ENCODE assay signal across 8 cellular contexts in the genomic region with DNA sequence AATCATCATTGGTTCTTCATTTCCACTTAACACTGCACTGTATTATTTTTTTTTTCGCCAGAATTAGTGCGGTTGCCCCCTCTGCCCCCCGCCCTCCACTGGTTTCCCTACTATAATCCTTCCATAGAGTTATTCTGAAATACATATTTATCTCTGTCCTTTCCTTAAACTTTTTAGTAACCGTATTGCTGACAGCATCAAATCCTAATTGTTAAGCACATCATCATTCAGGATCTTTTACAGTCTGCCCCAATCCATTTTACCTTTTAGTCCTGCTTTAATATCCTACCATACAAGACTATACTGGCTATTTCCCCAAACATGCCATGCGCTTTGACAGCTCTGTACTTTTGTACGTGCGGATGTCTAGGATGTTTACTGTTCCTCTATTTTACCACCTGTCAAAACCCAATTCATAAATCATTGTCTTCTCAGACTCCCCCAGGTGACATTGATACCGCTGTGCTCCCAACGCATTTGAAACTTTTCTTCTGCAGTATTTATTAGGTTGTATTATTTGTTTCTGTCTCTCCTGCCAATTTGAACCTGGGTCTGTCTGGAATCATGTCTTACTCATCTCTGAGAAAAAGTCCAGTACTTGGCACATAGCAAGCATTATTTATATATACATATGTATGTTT. TPM values are rescaled to one million over a fixed set of nuclear protein-coding genes. Genes with fewer than 3 reads are reported as not detected.
A peak's percentile ranks its signal among the peaks of the same experiment; 100 is the strongest.
DNase-seq lines count a peak whose midpoint lies in the region; ATAC-seq, FAIRE-seq and TF ChIP-seq lines count a peak whose summit lies in the region.

No MANE protein-coding gene starts in this region.

- TF ChIP-seq RAD21 in H1 (IDR thresholded peaks at IDR 0.05 in 1 of 2, conservative IDR thresholded peaks at IDR 0.05 in 1 of 2; ENCODE audit: low read depth in 2 of 2, low read length in 2 of 2) = no peak

- peaks cover 5% of the 10 kb centered on the region for H3K23me2 ChIP-seq in H1 (ENCODE audit: low read depth, low read length)

- H3K14ac ChIP-seq in H1 (ENCODE audit: insufficient read length) = no peak overlapping the region

- H3K4me3 ChIP-seq in OCI-LY7 (ENCODE audit: low read depth, low read length, poor library complexity, severe bottlenecking) = peak overlapping the region; percentile 89
- H3K4me3 ChIP-seq in H1 (ENCODE audit: extremely low read depth in 1 of 4, insufficient read depth in 2 of 4, low read depth in 3 of 4, low read length in 4 of 4) = peak overlapping the region; percentile 93 to 97 (median 96)

- H2BK15ac ChIP-seq in H1 (ENCODE audit: low read length) = no peak overlapping the region

- peak overlapping the region; percentile 92 to 97 (median 95); a peak in 5 of 7 replicates for H3K9ac ChIP-seq in H1 (replicated peaks in 1 of 4; ENCODE audit: extremely low read depth in 1 of 4, low read depth in 3 of 4, low read length in 3 of 4)

- H2BK120ac ChIP-seq in H1 (replicated peaks; ENCODE audit: low read depth, low read length) = no peak overlapping the region

- no peak for TF ChIP-seq EP300 in H1 (IDR thresholded peaks at IDR 0.05; ENCODE audit: borderline replicate concordance in 1 of 2, low read depth in 2 of 2, low read length in 2 of 2)

- peak overlapping the region; percentile 79 for H3K27ac ChIP-seq in OCI-LY7 (ENCODE audit: low read depth, low read length, poor library complexity, severe bottlenecking)
- H3K27ac ChIP-seq in H1 (ENCODE audit: low read depth, low read length) = no peak overlapping the region

- POLR2A ChIA-PET in activated CD4-positive, alpha-beta T cell treated with anti-CD3 and anti-CD28 coated beads, Interleukin-2, amount 10 ng/mL, durations not matched to agents 7 days and 5 days (lab: Charles Lee) = no interaction called here
- POLR2A ChIA-PET in OCI-LY7 (lab: Charles Lee) (interaction anchor here (0.5 to 1.4 kb wide), 6 partner anchors 13 to 306 kb away, joined by 3 to 4 read pairs (median 3); partner anchors contain the start of gene ITPR2), H1 (lab: Charles Lee; ENCODE audit: partially characterized antibody) (interaction anchor here (0.7 to 1.2 kb wide), 8 partner anchors 16 to 394 kb away, joined by 3 to 4 read pairs (median 4); partner anchors contain the start of genes BMAL2, ITPR2, MED21 and TM7SF3)

- no peak overlapping the region for H4K5ac ChIP-seq in H1 (ENCODE audit: insufficient read length, low read depth, low read length)

- H4K8ac ChIP-seq in H1 (ENCODE audit: extremely low read depth, insufficient read depth, low read length) = no peak overlapping the region

- no peaks in the 10 kb centered on the region; the same call in 1 of the 2 replicates for H3K9me3 ChIP-seq in OCI-LY7 (ENCODE audit: low read length)
- H3K9me3 ChIP-seq in H1 (ENCODE audit: insufficient read depth in 2 of 2, low read depth in 1 of 2, low read length in 1 of 2) = no peaks in the 10 kb centered on the region

- no peak overlapping the region for H2BK12ac ChIP-seq in H1 (ENCODE audit: low read depth, low read length)

- no peak for TF ChIP-seq POLR2A in H1 (IDR thresholded peaks at IDR 0.05; ENCODE audit: control extremely low read depth in 1 of 2, low read depth in 2 of 2, low read length in 2 of 2)

- H3K4ac ChIP-seq in H1 (replicated peaks; ENCODE audit: insufficient read length, low read depth, low read length) = no peak overlapping the region

- no peak for DNase-seq in activated CD4-positive, alpha-beta T cell treated with anti-CD3 and anti-CD28 coated beads, Interleukin-2, amount 10 ng/mL, durations not matched to agents 7 days and 5 days
- DNase-seq in activated CD4-positive, alpha-beta T cell treated with anti-CD3 and anti-CD28 coated beads for 48 hours = no peak
- DNase-seq in OCI-LY7 (ENCODE audit: low spot score) = peak; percentile 66
- no peak for DNase-seq in H1 (ENCODE audit: low read depth in 1 of 2, low spot score in 2 of 2)
- no peak for DNase-seq in neural crest cell (ENCODE audit: low read depth, low spot score)
- DNase-seq in NCI-H774 (lab: John Stamatoyannopoulos, UW) = no peak
- no peak for DNase-seq in NCI-H2227 treated with DMSO at 0.1 percent for 48 hours (lab: John Stamatoyannopoulos, UW)
- DNase-seq in left lobe of liver (ENCODE audit: low spot score) = no peak

- no peak overlapping the region for H3K23ac ChIP-seq in H1 (ENCODE audit: insufficient read length)

- intact Hi-C loops in OCI-LY7 (cut with micrococcal nuclease; ENCODE audit: unreplicated experiment) = loop anchor here (5.0 kb wide), 1 partner anchor 92 kb away; no protein-coding TSS in a partner anchor

- H3K9me2 ChIP-seq in OCI-LY7 (ENCODE audit: insufficient read depth, low read length) = no peaks in the 10 kb centered on the region

- no peak overlapping the region for H3K56ac ChIP-seq in H1 (replicated peaks; ENCODE audit: insufficient read length, low read depth, low read length)

- H3K79me1 ChIP-seq in H1 (ENCODE audit: low read depth, low read length) = peaks cover 2% of the 10 kb centered on the region; the same call in 1 of the 2 replicates

- H2AFZ ChIP-seq in OCI-LY7 (ENCODE audit: low read length) (no peak overlapping the region), H1 (ENCODE audit: low read length) (no peak overlapping the region; the same call in 1 of the 2 replicates)

- H4K91ac ChIP-seq in H1 (replicated peaks; ENCODE audit: insufficient read length, low read length) = no peak overlapping the region

- peaks cover 4% of the 10 kb centered on the region for H3K9me3 Mint-ChIP-seq in activated CD4-positive, alpha-beta T cell treated with anti-CD3 and anti-CD28 coated beads, Interleukin-2, amount 10 ng/mL, durations not matched to agents 7 days and 5 days
- H3K9me3 Mint-ChIP-seq in neural crest cell = peaks cover 3% of the 10 kb centered on the region

- H4K20me1 ChIP-seq in OCI-LY7 (ENCODE audit: insufficient read depth, low read length) (peaks cover 43% of the 10 kb centered on the region), H1 (replicated peaks in 1 of 2; ENCODE audit: control insufficient read depth in 1 of 2, insufficient read depth in 2 of 2, low read length in 2 of 2) (peaks cover 4% of the 10 kb centered on the region in 2 experiments)

- H3K36me3 Mint-ChIP-seq in activated CD4-positive, alpha-beta T cell treated with anti-CD3 and anti-CD28 coated beads, Interleukin-2, amount 10 ng/mL, durations not matched to agents 7 days and 5 days (ENCODE audit: low read depth) = peaks cover 40% of the 10 kb centered on the region
- H3K36me3 Mint-ChIP-seq in neural crest cell (ENCODE audit: low read depth) = peaks cover 16% of the 10 kb centered on the region

- H3K4me1 ChIP-seq in OCI-LY7 (ENCODE audit: insufficient read depth, low read length, poor library complexity, severe bottlenecking) = peaks cover 50% of the 10 kb centered on the region
- H3K4me1 ChIP-seq in H1 (replicated peaks in 1 of 4; ENCODE audit: control insufficient read depth in 3 of 4, insufficient read depth in 4 of 4, low read length in 3 of 4) = peaks cover 0 to 5% (median 3%) of the 10 kb centered on the region in 4 experiments; a peak in 6 of 7 replicates

- 45% methylated on average over 9 of the region's 9 CpGs; no CpG with 5 or more reads in 1 of the 2 experiments for WGBS in H1 (ENCODE audit: extremely low coverage in 1 of 2, insufficient coverage in 1 of 2, insufficient read length in 1 of 2, insufficient replicate concordance in 2 of 2, low coverage in 1 of 2, low lambda C conversion rate in 2 of 2, missing lambda C conversion rate in 1 of 2), 2 experiments

- no peak for TF ChIP-seq CTCF in OCI-LY7 (conservative IDR thresholded peaks at IDR 0.05; ENCODE audit: low read length)
- no peak for TF ChIP-seq CTCF in H1 (IDR thresholded peaks at IDR 0.05; ENCODE audit: control extremely low read depth in 1 of 3, insufficient read depth in 1 of 3, low read depth in 1 of 3, low read length in 3 of 3)
- no peak for TF ChIP-seq CTCF in neural crest cell (conservative IDR thresholded peaks at IDR 0.05)

- peaks cover 14% of the 10 kb centered on the region for H3K36me3 ChIP-seq in OCI-LY7 (ENCODE audit: insufficient read depth, low read length)
- H3K36me3 ChIP-seq in H1 (ENCODE audit: control insufficient read depth in 2 of 4, insufficient read depth in 4 of 4, low read length in 3 of 4) = no peaks in the 10 kb centered on the region

- H3K27me3 Mint-ChIP-seq in activated CD4-positive, alpha-beta T cell treated with anti-CD3 and anti-CD28 coated beads, Interleukin-2, amount 10 ng/mL, durations not matched to agents 7 days and 5 days = no peaks in the 10 kb centered on the region
- no peaks in the 10 kb centered on the region for H3K27me3 Mint-ChIP-seq in neural crest cell (ENCODE audit: low read depth)

- BruUV-seq in OCI-LY7 (replicated peaks; lab: Mats Ljungman, UMichigan) = TSS peak; percentile 66

- no peak overlapping the region for H2BK20ac ChIP-seq in H1 (ENCODE audit: low read length)

- peak overlapping the region; percentile 96 for H3K4me3 Mint-ChIP-seq in activated CD4-positive, alpha-beta T cell treated with anti-CD3 and anti-CD28 coated beads, Interleukin-2, amount 10 ng/mL, durations not matched to agents 7 days and 5 days
- peak overlapping the region; percentile 99 for H3K4me3 Mint-ChIP-seq in neural crest cell

- peak overlapping the region; percentile 65 for H3K4me2 ChIP-seq in OCI-LY7 (ENCODE audit: low read length)
- peak overlapping the region; percentile 63 to 90 for H3K4me2 ChIP-seq in H1 (ENCODE audit: insufficient read depth in 1 of 2, low read depth in 2 of 2, low read length in 2 of 2)

- H3K18ac ChIP-seq in H1 (ENCODE audit: extremely low read depth, low read length) = no peak overlapping the region

- H3K4me1 Mint-ChIP-seq in activated CD4-positive, alpha-beta T cell treated with anti-CD3 and anti-CD28 coated beads, Interleukin-2, amount 10 ng/mL, durations not matched to agents 7 days and 5 days = peaks cover 55% of the 10 kb centered on the region
- H3K4me1 Mint-ChIP-seq in neural crest cell = peaks cover 60% of the 10 kb centered on the region

- no peak overlapping the region for H2BK5ac ChIP-seq in H1 (ENCODE audit: low read depth, low read length)

- ATAC-seq in left lobe of liver = no peak

- H3K79me2 ChIP-seq in OCI-LY7 (ENCODE audit: insufficient read depth, low read depth, low read length) = peaks cover 94% of the 10 kb centered on the region
- peaks cover 5 to 87% of the 10 kb centered on the region in 2 experiments; a peak in 3 of 4 replicates for H3K79me2 ChIP-seq in H1 (ENCODE audit: control insufficient read depth in 1 of 2, insufficient read depth in 2 of 2, low read length in 2 of 2)

- no peaks in the 10 kb centered on the region for H3K27me3 ChIP-seq in H1 (replicated peaks in 1 of 4; ENCODE audit: control insufficient read depth in 3 of 4, extremely low read depth in 1 of 4, insufficient read depth in 3 of 4, low read length in 3 of 4)

- peak overlapping the region; percentile 96 for H3K27ac Mint-ChIP-seq in activated CD4-positive, alpha-beta T cell treated with anti-CD3 and anti-CD28 coated beads, Interleukin-2, amount 10 ng/mL, durations not matched to agents 7 days and 5 days
- peak overlapping the region; percentile 99 for H3K27ac Mint-ChIP-seq in neural crest cell (ENCODE audit: unreplicated experiment)

- FAIRE-seq in H1 (lab: Jason Lieb, UNC) = no peak

- CTCF ChIA-PET in activated CD4-positive, alpha-beta T cell treated with anti-CD3 and anti-CD28 coated beads, Interleukin-2, amount 10 ng/mL, durations not matched to agents 7 days and 5 days (lab: Charles Lee) = no interaction called here
- CTCF ChIA-PET in OCI-LY7 (lab: Charles Lee; ENCODE audit: unreplicated experiment) (no interaction called here), H1 (lab: Charles Lee; ENCODE audit: partially characterized antibody) (interaction anchor here (0.6 to 1.0 kb wide), 2 partner anchors 25 to 54 kb away, joined by 3 to 4 read pairs; no protein-coding TSS in a partner anchor)

- no peak overlapping the region for H2AK5ac ChIP-seq in H1 (ENCODE audit: low read depth, low read length)

RNA-seq across cellular contexts. Expression of gene FGFR1OP2, which starts 1.0 kb away (rescaled TPM):
- total RNA-seq in activated CD4-positive, alpha-beta T cell treated with anti-CD3 and anti-CD28 coated beads, Interleukin-2, amount 10 ng/mL, durations not matched to agents 7 days and 5 days = 10 to 100 TPM; 79.5 to 84.8 TPM
- 35.0 and 45.0 TPM in 2 replicates for total RNA-seq in OCI-LY7 (2014; rRNA removed; shearing (Covaris generic))
- total RNA-seq in OCI-LY7 (2022) = 40.5 and 42.4 TPM in 2 replicates
- total RNA-seq in H1 (2021; fragmentation: NEBNext Ultra II Directional; extraction: Animal tissue kit (Norgen Biotek cat#: 25700)) = 26.5 and 34.4 TPM in 2 replicates
- 8.1 and 8.8 TPM in 2 replicates for polyA plus RNA-seq in H1 (2011; rRNA removed)
- 15.4 TPM for polyA plus RNA-seq in H1 (2011; cell fraction: cytosol; rRNA removed)
- 6.5 TPM for polyA plus RNA-seq in H1 (2011; cell fraction: nucleus; rRNA removed)
- polyA plus RNA-seq in H1 (2012, experiment 1 of 2) = 14.6 to 28.8 TPM (median 18.3 TPM) in 4 replicates
- polyA plus RNA-seq in H1 (2012, experiment 2 of 2) = 2.3 TPM
- polyA plus RNA-seq in H1 (2013, experiment 1 of 2) = 29.1 TPM
- polyA plus RNA-seq in H1 (2013, experiment 2 of 2) = 29.2 TPM
- 10.9 and 12.1 TPM in 2 replicates for polyA minus RNA-seq in H1 (2011; rRNA and poly(A)+ RNA removed)
- polyA minus RNA-seq in H1 (2011; cell fraction: cytosol; rRNA and poly(A)+ RNA removed) = 17.3 TPM
- polyA minus RNA-seq in H1 (2011; cell fraction: nucleus; rRNA and poly(A)+ RNA removed) = 28.7 TPM
- 43.2 and 44.1 TPM in 2 replicates for total RNA-seq in neural crest cell
- total RNA-seq in left lobe of liver = 12.7 TPM

RNA-seq across cellular contexts. Expression of gene INTS13, which starts 1.5 kb away (rescaled TPM):
- total RNA-seq in activated CD4-positive, alpha-beta T cell treated with anti-CD3 and anti-CD28 coated beads, Interleukin-2, amount 10 ng/mL, durations not matched to agents 7 days and 5 days = 10 to 100 TPM; 46.6 to 47.7 TPM
- 33.4 and 34.2 TPM in 2 replicates for total RNA-seq in OCI-LY7 (2014; rRNA removed; shearing (Covaris generic))
- 39.1 and 39.5 TPM in 2 replicates for total RNA-seq in OCI-LY7 (2022)
- total RNA-seq in H1 (2021; fragmentation: NEBNext Ultra II Directional; extraction: Animal tissue kit (Norgen Biotek cat#: 25700)) = 53.2 and 58.2 TPM in 2 replicates
- polyA plus RNA-seq in H1 (2011; rRNA removed) = 9.4 and 20.5 TPM in 2 replicates
- polyA plus RNA-seq in H1 (2011; cell fraction: cytosol; rRNA removed) = 27.7 TPM
- 7.1 TPM for polyA plus RNA-seq in H1 (2011; cell fraction: nucleus; rRNA removed)
- polyA plus RNA-seq in H1 (2012, experiment 1 of 2) = 22.7 to 41.3 TPM (median 28.1 TPM) in 4 replicates
- polyA plus RNA-seq in H1 (2012, experiment 2 of 2) = 9.2 TPM
- polyA plus RNA-seq in H1 (2013, experiment 1 of 2) = 38.9 TPM
- 38.5 TPM for polyA plus RNA-seq in H1 (2013, experiment 2 of 2)
- polyA minus RNA-seq in H1 (2011; rRNA and poly(A)+ RNA removed) = 33.0 and 40.3 TPM in 2 replicates
- polyA minus RNA-seq in H1 (2011; cell fraction: cytosol; rRNA and poly(A)+ RNA removed) = 74.6 TPM
- polyA minus RNA-seq in H1 (2011; cell fraction: nucleus; rRNA and poly(A)+ RNA removed) = 40.0 TPM
- total RNA-seq in neural crest cell = 30.6 and 30.7 TPM in 2 replicates
- total RNA-seq in left lobe of liver = 5.5 TPM
